Comparison of ENCODE assay signal across 20 cellular contexts in the genomic region with DNA sequence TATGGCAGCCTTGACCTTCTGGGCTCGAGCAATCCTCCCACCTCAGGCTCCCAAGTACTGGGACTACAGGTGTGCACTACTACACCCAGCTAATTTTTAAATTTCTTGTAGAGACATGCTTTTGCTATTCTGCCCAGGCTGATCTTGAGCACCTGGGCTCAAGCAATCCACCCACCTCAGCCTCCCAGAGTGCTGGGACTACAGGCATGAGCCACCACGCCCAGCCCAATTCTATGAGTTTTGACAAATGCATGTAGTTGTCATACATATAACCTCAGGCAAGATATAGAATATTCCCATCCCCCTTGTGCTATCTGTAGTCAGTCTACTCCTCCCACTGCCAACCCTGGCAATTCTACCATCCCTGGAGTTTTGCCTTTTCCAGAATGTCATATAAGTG. TPM values are rescaled to one million over a fixed set of nuclear protein-coding genes. Genes with fewer than 3 reads are reported as not detected.
"Had no signal": no experiment of that assay in that cellular context is flagged by ENCODE, and none has a peak within 500 bp of the region (broad histone marks: within the 10 kb centered on the region; RNA-seq: fewer than 3 reads in every experiment).

No MANE protein-coding gene starts in this region.

- H3K4me3 ChIP-seq: coronary artery, esophagus squamous epithelium, hepatocyte, mucosa of descending colon, sigmoid colon, skin epidermis, testis, tibial nerve had no signal

- H3K27me3 ChIP-seq: esophagus squamous epithelium, hepatocyte, sigmoid colon, testis had no signal

- H3K4me1 Mint-ChIP-seq: naive thymus-derived CD8-positive, alpha-beta T cell had no signal

- H3K36me3 Mint-ChIP-seq: naive thymus-derived CD8-positive, alpha-beta T cell had no signal

- H3K9me3 Mint-ChIP-seq: naive thymus-derived CD8-positive, alpha-beta T cell had no signal

- H3K36me3 ChIP-seq: esophagus squamous epithelium, sigmoid colon had no signal

- DNase-seq: central memory CD4-positive, alpha-beta T cell; effector CD4-positive, alpha-beta T cell; esophagus squamous epithelium; foreskin fibroblast; left colon; mucosa of descending colon; naive thymus-derived CD8-positive, alpha-beta T cell; posterior cingulate gyrus; sigmoid colon; stimulated activated naive CD4-positive, alpha-beta T cell; testis had no signal

- H3K27ac ChIP-seq: coronary artery, hepatocyte, sigmoid colon, skin epidermis, testis, tibial nerve had no signal

- H3K9me3 ChIP-seq: esophagus squamous epithelium, mucosa of descending colon, sigmoid colon, testis had no signal

- H3K4me1 ChIP-seq: sigmoid colon, testis, tibial nerve had no signal

- ATAC-seq: left colon; mucosa of descending colon; naive thymus-derived CD8-positive, alpha-beta T cell had no signal

- H3K4me3 Mint-ChIP-seq: naive thymus-derived CD8-positive, alpha-beta T cell had no signal

RNA-seq across cellular contexts. Expression of a gene that starts 38.7 kb away (rescaled TPM):
- total RNA-seq: chondrocyte, dermis microvascular lymphatic vessel endothelial cell, osteocyte, pulmonary artery endothelial cell, tibial nerve had no signal
- polyA plus RNA-seq: neural cell had no signal
